Comparison of ENCODE assay signal across 1 cellular context in the genomic region with DNA sequence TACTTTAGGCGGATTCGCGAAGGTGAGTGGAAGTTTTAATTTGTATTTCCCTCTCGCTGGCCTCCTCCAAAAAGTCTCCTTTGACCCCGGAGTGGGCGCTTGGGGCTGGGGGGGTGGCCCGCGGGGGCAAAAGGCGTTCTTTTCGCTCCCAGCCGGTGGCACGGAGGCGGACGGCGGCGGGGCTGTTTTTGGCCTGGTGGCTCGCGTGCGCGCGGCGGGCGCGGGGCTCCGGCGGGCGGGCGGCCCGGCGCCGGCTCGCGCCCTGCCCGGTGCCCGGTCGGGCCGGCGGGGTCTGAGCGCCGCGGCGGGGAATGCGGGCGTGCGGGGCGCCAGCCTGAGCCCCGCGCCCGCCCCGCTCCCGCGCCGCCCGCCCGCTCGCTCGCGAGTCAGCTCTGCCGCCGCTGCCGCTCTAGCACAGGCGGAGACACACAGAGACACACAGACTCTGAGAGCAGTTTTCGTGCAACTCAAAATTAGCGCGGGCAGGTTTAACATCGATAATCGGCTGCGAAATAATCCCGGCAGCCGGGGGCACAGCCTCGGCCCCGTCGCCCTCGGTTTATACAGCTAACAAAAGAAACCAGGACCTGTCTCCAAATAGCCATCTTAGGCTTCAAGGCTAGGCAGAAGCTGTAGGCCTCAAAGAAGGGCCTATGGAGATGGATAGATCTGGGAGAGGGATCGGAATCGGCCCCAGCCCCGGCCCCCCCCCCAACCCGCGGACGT.
TF ChIP-seq lines count a peak whose summit lies in the region.

No MANE protein-coding gene starts in this region.

TF ChIP-seq in K562, 482 proteins besides CTCF, POLR2A, EP300 and RAD21 (continued from another document):
- TF ChIP-seq MAZ (CRISPR knock-in tag; conservative IDR thresholded peaks at IDR 0.05 in 1 of 2, IDR thresholded peaks at IDR 0.05 in 1 of 2) (0 out of 4 replicates have a peak, but pooled peaks of 1 of the 2 experiments have one; percentile 28), YY1 (IDR thresholded peaks at IDR 0.05; ENCODE audit: borderline replicate concordance in 1 of 3, control insufficient read depth in 1 of 3, extremely low read depth in 1 of 3, insufficient read depth in 3 of 3, insufficient read length in 1 of 3, insufficient replicate concordance in 2 of 3, low read depth in 1 of 3, low read length in 2 of 3) (peak in 1 of 3 experiments; percentile 30), TBP (optimal IDR thresholded peaks at IDR 0.05; ENCODE audit: low read depth, low read length) (peak; percentile 42), RBBP5 (IDR thresholded peaks at IDR 0.05; ENCODE audit: borderline replicate concordance, insufficient read depth, low read length, poor library complexity, severe bottlenecking) (peak; percentile 76), RBFOX2 (IDR thresholded peaks at IDR 0.05; ENCODE audit: low read depth, low read length) (peak; percentile 42), ZFX (CRISPR knock-in tag; IDR thresholded peaks at IDR 0.05) (peak; percentile 88), BRD4 (IDR thresholded peaks at IDR 0.05) (peak; percentile 28; the same call in 1 of the 2 replicates), HMGN3 (IDR thresholded peaks at IDR 0.05; ENCODE audit: borderline replicate concordance, extremely low read depth, insufficient read length, low read depth, low read length) (peak; percentile 28), MYC (IDR thresholded peaks at IDR 0.05; ENCODE audit: low read depth, low read length) (peak; percentile 31; the same call in 1 of the 2 replicates), MYC (CRISPR knock-in tag; IDR thresholded peaks at IDR 0.05; ENCODE audit: borderline replicate concordance, low read depth) (no peak), ZC3H11A (IDR thresholded peaks at IDR 0.05; ENCODE audit: low read depth, low read length) (no peak), NR2C2 (CRISPR knock-in tag; IDR thresholded peaks at IDR 0.05) (no peak), NR2C2 (tag; IDR thresholded peaks at IDR 0.05) (peak; percentile 49; the same call in 1 of the 2 replicates), TEAD1 (CRISPR knock-in tag; IDR thresholded peaks at IDR 0.05) (no peak)
- TF ChIP-seq, protein P1, sequence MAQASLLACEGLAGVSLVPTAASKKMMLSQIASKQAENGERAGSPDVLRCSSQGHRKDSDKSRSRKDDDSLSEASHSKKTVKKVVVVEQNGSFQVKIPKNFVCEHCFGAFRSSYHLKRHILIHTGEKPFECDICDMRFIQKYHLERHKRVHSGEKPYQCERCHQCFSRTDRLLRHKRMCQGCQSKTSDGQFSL (CRISPR knock-in tag; IDR thresholded peaks at IDR 0.05): no peak
- TF ChIP-seq, protein P1 (tag; IDR thresholded peaks at IDR 0.05): peak in 1 of 2 experiments; percentile 83; a peak in 1 of 4 replicates
- TF ChIP-seq, protein P2, sequence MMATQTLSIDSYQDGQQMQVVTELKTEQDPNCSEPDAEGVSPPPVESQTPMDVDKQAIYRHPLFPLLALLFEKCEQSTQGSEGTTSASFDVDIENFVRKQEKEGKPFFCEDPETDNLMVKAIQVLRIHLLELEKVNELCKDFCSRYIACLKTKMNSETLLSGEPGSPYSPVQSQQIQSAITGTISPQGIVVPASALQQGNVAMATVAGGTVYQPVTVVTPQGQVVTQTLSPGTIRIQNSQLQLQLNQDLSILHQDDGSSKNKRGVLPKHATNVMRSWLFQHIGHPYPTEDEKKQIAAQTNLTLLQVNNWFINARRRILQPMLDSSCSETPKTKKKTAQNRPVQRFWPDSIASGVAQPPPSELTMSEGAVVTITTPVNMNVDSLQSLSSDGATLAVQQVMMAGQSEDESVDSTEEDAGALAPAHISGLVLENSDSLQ (IDR thresholded peaks at IDR 0.05): no peak
- TF ChIP-seq, protein P3, sequence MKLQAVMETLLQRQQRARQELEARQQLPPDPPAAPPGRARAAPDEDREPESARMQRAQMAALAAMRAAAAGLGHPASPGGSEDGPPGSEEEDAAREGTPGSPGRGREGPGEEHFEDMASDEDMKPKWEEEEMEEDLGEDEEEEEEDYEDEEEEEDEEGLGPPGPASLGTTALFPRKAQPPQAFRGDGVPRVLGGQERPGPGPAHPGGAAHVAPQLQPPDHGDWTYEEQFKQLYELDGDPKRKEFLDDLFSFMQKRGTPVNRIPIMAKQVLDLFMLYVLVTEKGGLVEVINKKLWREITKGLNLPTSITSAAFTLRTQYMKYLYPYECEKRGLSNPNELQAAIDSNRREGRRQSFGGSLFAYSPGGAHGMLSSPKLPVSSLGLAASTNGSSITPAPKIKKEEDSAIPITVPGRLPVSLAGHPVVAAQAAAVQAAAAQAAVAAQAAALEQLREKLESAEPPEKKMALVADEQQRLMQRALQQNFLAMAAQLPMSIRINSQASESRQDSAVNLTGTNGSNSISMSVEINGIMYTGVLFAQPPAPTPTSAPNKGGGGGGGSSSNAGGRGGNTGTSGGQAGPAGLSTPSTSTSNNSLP (IDR thresholded peaks at IDR 0.05; ENCODE audit: borderline replicate concordance, low read depth, low read length): no peak
- TF ChIP-seq, protein P4, sequence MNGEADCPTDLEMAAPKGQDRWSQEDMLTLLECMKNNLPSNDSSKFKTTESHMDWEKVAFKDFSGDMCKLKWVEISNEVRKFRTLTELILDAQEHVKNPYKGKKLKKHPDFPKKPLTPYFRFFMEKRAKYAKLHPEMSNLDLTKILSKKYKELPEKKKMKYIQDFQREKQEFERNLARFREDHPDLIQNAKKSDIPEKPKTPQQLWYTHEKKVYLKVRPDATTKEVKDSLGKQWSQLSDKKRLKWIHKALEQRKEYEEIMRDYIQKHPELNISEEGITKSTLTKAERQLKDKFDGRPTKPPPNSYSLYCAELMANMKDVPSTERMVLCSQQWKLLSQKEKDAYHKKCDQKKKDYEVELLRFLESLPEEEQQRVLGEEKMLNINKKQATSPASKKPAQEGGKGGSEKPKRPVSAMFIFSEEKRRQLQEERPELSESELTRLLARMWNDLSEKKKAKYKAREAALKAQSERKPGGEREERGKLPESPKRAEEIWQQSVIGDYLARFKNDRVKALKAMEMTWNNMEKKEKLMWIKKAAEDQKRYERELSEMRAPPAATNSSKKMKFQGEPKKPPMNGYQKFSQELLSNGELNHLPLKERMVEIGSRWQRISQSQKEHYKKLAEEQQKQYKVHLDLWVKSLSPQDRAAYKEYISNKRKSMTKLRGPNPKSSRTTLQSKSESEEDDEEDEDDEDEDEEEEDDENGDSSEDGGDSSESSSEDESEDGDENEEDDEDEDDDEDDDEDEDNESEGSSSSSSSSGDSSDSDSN (IDR thresholded peaks at IDR 0.05; ENCODE audit: borderline replicate concordance in 1 of 2, low read depth in 2 of 2, low read length in 2 of 2): peak in 1 of 2 experiments; percentile 72; a peak in 1 of 4 replicates
- TF ChIP-seq, protein P5, sequence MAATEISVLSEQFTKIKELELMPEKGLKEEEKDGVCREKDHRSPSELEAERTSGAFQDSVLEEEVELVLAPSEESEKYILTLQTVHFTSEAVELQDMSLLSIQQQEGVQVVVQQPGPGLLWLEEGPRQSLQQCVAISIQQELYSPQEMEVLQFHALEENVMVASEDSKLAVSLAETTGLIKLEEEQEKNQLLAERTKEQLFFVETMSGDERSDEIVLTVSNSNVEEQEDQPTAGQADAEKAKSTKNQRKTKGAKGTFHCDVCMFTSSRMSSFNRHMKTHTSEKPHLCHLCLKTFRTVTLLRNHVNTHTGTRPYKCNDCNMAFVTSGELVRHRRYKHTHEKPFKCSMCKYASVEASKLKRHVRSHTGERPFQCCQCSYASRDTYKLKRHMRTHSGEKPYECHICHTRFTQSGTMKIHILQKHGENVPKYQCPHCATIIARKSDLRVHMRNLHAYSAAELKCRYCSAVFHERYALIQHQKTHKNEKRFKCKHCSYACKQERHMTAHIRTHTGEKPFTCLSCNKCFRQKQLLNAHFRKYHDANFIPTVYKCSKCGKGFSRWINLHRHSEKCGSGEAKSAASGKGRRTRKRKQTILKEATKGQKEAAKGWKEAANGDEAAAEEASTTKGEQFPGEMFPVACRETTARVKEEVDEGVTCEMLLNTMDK (IDR thresholded peaks at IDR 0.05; ENCODE audit: borderline replicate concordance, insufficient read depth, low read depth, low read length, poor library complexity, severe bottlenecking): no peak
